In genomic region chr14:24194873-24195185, GRCh38 we compare ENCODE assay signal across 7 cellular contexts. TPM values are rescaled to one million over a fixed set of nuclear protein-coding genes. Genes with fewer than 3 reads are reported as not detected.
DNase-seq lines count a peak whose midpoint lies in the region; ATAC-seq and TF ChIP-seq lines count a peak whose summit lies in the region.

No MANE protein-coding gene starts in this region.

- no peak for ATAC-seq in GM19452 (IDR thresholded peaks at IDR 0.05; ENCODE audit: unreplicated experiment)

- no peak for DNase-seq in Jurkat, Clone E6-1 (ENCODE audit: low read depth, low spot score)
- DNase-seq in kidney epithelial cell (ENCODE audit: low read depth) = no peak
- no peak for DNase-seq in substantia nigra (lab: John Stamatoyannopoulos, UW)
- no peak for DNase-seq in iPS-NIHi11 (ENCODE audit: low spot score)
- DNase-seq in NCI-H2081 treated with DMSO at 0.1 percent for 48 hours (lab: John Stamatoyannopoulos, UW) = no peak

- no peaks in the 10 kb centered on the region for H3K27me3 ChIP-seq in kidney epithelial cell (ENCODE audit: control insufficient read depth, insufficient read depth, low read length)

- H3K4me3 ChIP-seq in Jurkat, Clone E6-1 (ENCODE audit: low read length) = peak overlapping the region; percentile 85
- H3K4me3 ChIP-seq in kidney epithelial cell (ENCODE audit: low read depth, low read length) = peak overlapping the region; percentile 92

- TF ChIP-seq CTCF in kidney epithelial cell (IDR thresholded peaks at IDR 0.05; ENCODE audit: insufficient read depth, low read length, poor library complexity, severe bottlenecking) = no peak

- peaks cover 3% of the 10 kb centered on the region for H3K36me3 ChIP-seq in kidney epithelial cell (ENCODE audit: control insufficient read depth, insufficient read depth, low read length)

- H3K27ac ChIP-seq in angular gyrus (ENCODE audit: low read depth, low read length) (peak overlapping the region; percentile 95), substantia nigra (ENCODE audit: low read depth, low read length, poor library complexity, severe bottlenecking) (peak overlapping the region; percentile 93)

RNA-seq across cellular contexts. Expression of gene TM9SF1, which starts 0.4 kb away (rescaled TPM):
- 14.5 TPM for polyA plus RNA-seq in Jurkat, Clone E6-1 (2012; ENCODE audit: insufficient read depth, insufficient read length)
- 55.6 and 58.1 TPM in 2 replicates for total RNA-seq in kidney epithelial cell

RNA-seq across cellular contexts. Expression of gene IPO4, which starts 6.2 kb away (rescaled TPM):
- polyA plus RNA-seq in Jurkat, Clone E6-1 (2012; ENCODE audit: insufficient read depth, insufficient read length) = 34.3 TPM
- total RNA-seq in kidney epithelial cell = 59.3 and 67.2 TPM in 2 replicates

RNA-seq across cellular contexts. Expression of gene TSSK4, which starts 10.7 kb away (rescaled TPM):
- 2.3 TPM for polyA plus RNA-seq in Jurkat, Clone E6-1 (2012; ENCODE audit: insufficient read depth, insufficient read length)
- not detected in 2 replicates for total RNA-seq in kidney epithelial cell

RNA-seq across cellular contexts. Expression of gene CHMP4A, which starts 18.5 kb away (rescaled TPM):
- 114 TPM for polyA plus RNA-seq in Jurkat, Clone E6-1 (2012; ENCODE audit: insufficient read depth, insufficient read length)
- 92.8 and 112 TPM in 2 replicates for total RNA-seq in kidney epithelial cell

RNA-seq across cellular contexts. Expression of gene MDP1, which starts 21.0 kb away (rescaled TPM):
- polyA plus RNA-seq in Jurkat, Clone E6-1 (2012; ENCODE audit: insufficient read depth, insufficient read length) = 45.3 TPM
- total RNA-seq in kidney epithelial cell = 11.8 and 19.9 TPM in 2 replicates
